Comparison of ENCODE assay signal across 22 cellular contexts in the genomic region with DNA sequence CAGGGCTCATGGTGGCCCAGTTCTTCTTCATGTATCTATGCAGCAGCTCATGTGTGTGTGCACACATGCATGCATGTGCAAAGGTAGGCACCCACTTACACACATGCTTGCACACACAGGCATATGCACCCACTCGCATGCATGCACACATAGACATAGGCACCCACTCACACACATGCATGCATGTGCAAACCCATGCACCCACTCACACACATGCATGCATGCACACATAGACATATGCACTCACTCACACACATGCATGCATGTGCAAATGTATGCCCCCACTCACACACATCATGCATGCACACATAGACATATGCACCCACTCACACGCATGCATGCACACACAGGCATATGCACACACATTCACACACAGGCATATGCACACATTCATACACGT.
DNase-seq lines count a peak whose midpoint lies in the region; ATAC-seq, FAIRE-seq and TF ChIP-seq lines count a peak whose summit lies in the region.
"Had no signal": no experiment of that assay in that cellular context is flagged by ENCODE, and none has a peak within 500 bp of the region (broad histone marks: within the 10 kb centered on the region; RNA-seq: fewer than 3 reads in every experiment).

No MANE protein-coding gene starts in this region.

- H3K9me3 ChIP-seq in HepG2 (ENCODE audit: low read length) (no peaks in the 10 kb centered on the region), right lobe of liver (no peaks in the 10 kb centered on the region), lung (ENCODE audit: control insufficient read depth in 2 of 2, insufficient read depth in 1 of 2, low read length in 1 of 2) (no peaks in the 10 kb centered on the region)
- H3K9me3 ChIP-seq: BLaER1, HAP-1, SJSA1 had no signal

- no peak overlapping the region for H3K4me2 ChIP-seq in HepG2 (ENCODE audit: low read depth, low read length)
- H3K4me2 ChIP-seq: BLaER1, KMS-11, PC-9 had no signal

- CTCF ChIA-PET in HepG2 (lab: Yijun Ruan, JAX; ENCODE audit: low intra/inter-chr PET ratio, low total read pairs) = interaction anchor here (3.1 kb wide), 1 partner anchor 107 kb away, joined by 25 read pairs; no protein-coding TSS in a partner anchor

- no peaks in the 10 kb centered on the region for H3K79me2 ChIP-seq in HepG2 (ENCODE audit: insufficient read depth, low read length)

- no peak for TF ChIP-seq CTCF in HepG2 (CRISPR knock-in tag; IDR thresholded peaks at IDR 0.05)
- no peak for TF ChIP-seq CTCF in right lobe of liver (IDR thresholded peaks at IDR 0.05)
- TF ChIP-seq CTCF in lung (IDR thresholded peaks at IDR 0.05; ENCODE audit: control extremely low read depth, extremely low read depth) = no peak
- no peak for TF ChIP-seq CTCF in omental fat pad (IDR thresholded peaks at IDR 0.05)
- TF ChIP-seq CTCF in foreskin fibroblast (IDR thresholded peaks at IDR 0.05; ENCODE audit: low read depth, low read length) = no peak

- POLR2A ChIA-PET in HepG2 (lab: Yijun Ruan, JAX) = no interaction called here

- 20% methylated on average over 2 of the region's 3 CpGs for WGBS in HepG2 (ENCODE audit: low lambda C conversion rate)
- WGBS in right lobe of liver (ENCODE audit: insufficient coverage, low coverage, low lambda C conversion rate, missing lambda C conversion rate) = 47% methylated on average over 3 of the region's 3 CpGs
- 69 to 77% methylated on average over 3 of the region's 3 CpGs for WGBS in lung, 2 donors

- no TSS peak for BruUV-seq in HepG2 (replicated peaks; lab: Mats Ljungman, UMichigan)

- DNase-seq in HepG2 (ENCODE audit: low spot score) = no peak
- no peak for DNase-seq in right lobe of liver
- DNase-seq in lung (ENCODE audit: low spot score) = peak; percentile 10
- DNase-seq in omental fat pad (ENCODE audit: low spot score) = no peak
- DNase-seq in foreskin fibroblast = no peak
- no peak for DNase-seq in glomerular visceral epithelial cell (ENCODE audit: extremely low spot score)
- DNase-seq: CD4-positive, CD25-positive, alpha-beta regulatory T cell; DMS153; GOT3; NCI-H1417 treated with DMSO at 0.1 percent for 48 hours; NCI-H1694 treated with DMSO at 0.1 percent for 48 hours; NCI-H2081; NCI-H2227 treated with DMSO at 0.1 percent for 48 hours; NCI-H526 treated with DMSO at 0.1 percent for 48 hours; PC-9; Right ventricle myocardium superior had no signal

- H4K20me1 ChIP-seq in HepG2 (ENCODE audit: insufficient read depth, low read length) = no peaks in the 10 kb centered on the region
- H4K20me1 ChIP-seq: BLaER1 had no signal

- H3K4me3 ChIP-seq in HepG2 (replicated peaks in 1 of 3; ENCODE audit: insufficient read depth in 1 of 3, low read depth in 2 of 3, low read length in 3 of 3) (no peak overlapping the region), right lobe of liver (no peak overlapping the region), lung (no peak overlapping the region), foreskin fibroblast (ENCODE audit: low read depth in 1 of 2, low read length in 2 of 2) (no peak overlapping the region)
- H3K4me3 ChIP-seq: BLaER1, HAP-1, PC-9, SJSA1 had no signal

- FAIRE-seq in HepG2 (lab: Jason Lieb, UNC) = no peak

- no peak overlapping the region for H2AFZ ChIP-seq in HepG2 (ENCODE audit: low read length)
- H2AFZ ChIP-seq: PC-9 had no signal

- H3K27me3 ChIP-seq in HepG2 (ENCODE audit: control insufficient read depth in 1 of 2, insufficient read depth in 2 of 2, low read length in 2 of 2) (peaks cover 2 to 3% of the 10 kb centered on the region in 2 experiments; a peak in 3 of 5 replicates), right lobe of liver (no peaks in the 10 kb centered on the region), lung (ENCODE audit: control insufficient read depth, insufficient read depth) (no peaks in the 10 kb centered on the region)
- H3K27me3 ChIP-seq: BLaER1 had no signal

- in situ Hi-C loops in HepG2 (cut with HindIII; ENCODE audit: extremely low pct_ligation_motif_present, low pct_unique_long_range_greater_than_20kb) = no loop called here

- no peak for TF ChIP-seq POLR2A in HepG2 (IDR thresholded peaks at IDR 0.05; ENCODE audit: insufficient read depth in 1 of 2, low read depth in 2 of 2, low read length in 2 of 2)
- TF ChIP-seq POLR2A in right lobe of liver (IDR thresholded peaks at IDR 0.05) = no peak

- no peak for ATAC-seq in HepG2
- no peak for ATAC-seq in right lobe of liver
- ATAC-seq in lung (ENCODE audit: insufficient read depth, low FRiP score) = no peak
- peak; percentile 76 for ATAC-seq in omental fat pad (ENCODE audit: low FRiP score)
- no peak for ATAC-seq in HG02642 (IDR thresholded peaks at IDR 0.05; ENCODE audit: poor library complexity, unreplicated experiment)
- no peak for ATAC-seq in HG02973 (IDR thresholded peaks at IDR 0.05; ENCODE audit: unreplicated experiment)

- no peak for TF ChIP-seq RAD21 in HepG2 (CRISPR knock-in tag; IDR thresholded peaks at IDR 0.05)

- no peak overlapping the region for H3K27ac ChIP-seq in HepG2 (ENCODE audit: extremely low read length, insufficient read depth, low read length)
- H3K27ac ChIP-seq in right lobe of liver = no peak overlapping the region
- no peak overlapping the region for H3K27ac ChIP-seq in lung (ENCODE audit: low read depth in 1 of 2, low read length in 1 of 2)
- H3K27ac ChIP-seq: BLaER1, KMS-11, PC-9, SJSA1 had no signal

- intact Hi-C loops in HepG2 (cut with micrococcal nuclease; ENCODE audit: unreplicated experiment) = no loop called here
- intact Hi-C loops in right lobe of liver (cut with DNase I) = no loop called here

- no peak overlapping the region for H3K9ac ChIP-seq in HepG2 (ENCODE audit: insufficient read depth, low read depth, low read length)
- H3K9ac ChIP-seq: BLaER1, KMS-11 had no signal

- H3K4me1 ChIP-seq in HepG2 (ENCODE audit: insufficient read depth, low read length) (no peaks in the 10 kb centered on the region), right lobe of liver (no peaks in the 10 kb centered on the region), lung (ENCODE audit: control insufficient read depth in 2 of 2, insufficient read depth in 2 of 2, low read length in 2 of 2) (no peaks in the 10 kb centered on the region)
- H3K4me1 ChIP-seq: HAP-1 had no signal

- H3K36me3 ChIP-seq in HepG2 (replicated peaks in 1 of 2; ENCODE audit: control insufficient read depth in 1 of 2, insufficient read depth in 2 of 2, low read length in 2 of 2) (no peaks in the 10 kb centered on the region), right lobe of liver (no peaks in the 10 kb centered on the region), lung (ENCODE audit: control insufficient read depth in 2 of 2, insufficient read depth in 2 of 2, low read length in 2 of 2) (no peaks in the 10 kb centered on the region)
- H3K36me3 ChIP-seq: BLaER1, HAP-1, SJSA1 had no signal

- TF ChIP-seq EP300 in HepG2 (IDR thresholded peaks at IDR 0.05; ENCODE audit: low read depth in 2 of 2, low read length in 2 of 2) (no peak), HepG2 (CRISPR knock-in tag; IDR thresholded peaks at IDR 0.05; ENCODE audit: borderline replicate concordance) (no peak)

TF ChIP-seq in HepG2, 621 proteins besides CTCF, POLR2A, EP300 and RAD21:
- TF ChIP-seq ZNF790 (CRISPR knock-in tag; IDR thresholded peaks at IDR 0.05; ENCODE audit: borderline replicate concordance) (no peak), MNT (IDR thresholded peaks at IDR 0.05) (peak; percentile 71)
